Comparison of ENCODE assay signal across 14 cellular contexts in genomic region chr10:46094197-46094500, GRCh38. TPM values are rescaled to one million over a fixed set of nuclear protein-coding genes. Genes with fewer than 3 reads are reported as not detected.
"Had no signal": no experiment of that assay in that cellular context is flagged by ENCODE, and none has a peak within 500 bp of the region (broad histone marks: within the 10 kb centered on the region; RNA-seq: fewer than 3 reads in every experiment).

No MANE protein-coding gene starts in this region.

- H3K4me3 Mint-ChIP-seq: activated naive CD8-positive, alpha-beta T cell; activated T-helper 17 cell treated with anti-CD3 and anti-CD28 coated beads, Interleukin-2, amount 50 U/mL, for 72 hours; neural crest cell had no signal

- H3K36me3 ChIP-seq: breast epithelium, pancreas, tibial artery had no signal

- H3K27ac Mint-ChIP-seq: activated naive CD8-positive, alpha-beta T cell; activated T-helper 17 cell treated with anti-CD3 and anti-CD28 coated beads, Interleukin-2, amount 50 U/mL, for 72 hours had no signal

- ATAC-seq: left colon, pancreas had no signal

- H3K27ac ChIP-seq: breast epithelium, pancreas, tibial artery had no signal

- H3K27me3 ChIP-seq: breast epithelium, pancreas had no signal

- H3K4me3 ChIP-seq: breast epithelium, pancreas, tibial artery had no signal

- H3K9me3 Mint-ChIP-seq: activated T-helper 17 cell treated with anti-CD3 and anti-CD28 coated beads, Interleukin-2, amount 50 U/mL, for 72 hours; neural crest cell had no signal

- H3K9me3 ChIP-seq: breast epithelium, pancreas, tibial artery had no signal

- DNase-seq: anterior cingulate cortex, foreskin melanocyte, head of caudate nucleus, left colon, pancreas, T1000, tibial artery had no signal

- H3K27me3 Mint-ChIP-seq: activated naive CD8-positive, alpha-beta T cell; activated T-helper 17 cell treated with anti-CD3 and anti-CD28 coated beads, Interleukin-2, amount 50 U/mL, for 72 hours had no signal

- H3K4me1 ChIP-seq: breast epithelium, pancreas, tibial artery had no signal

- H3K36me3 Mint-ChIP-seq: activated naive CD8-positive, alpha-beta T cell had no signal

RNA-seq across cellular contexts. Expression of gene MSMB, which starts 48.1 kb away (rescaled TPM):
- total RNA-seq: activated T-helper 17 cell treated with anti-CD3 and anti-CD28 coated beads, Interleukin-2, amount 50 U/mL, for 72 hours; left colon; lung microvascular endothelial cell; neural crest cell; pancreas; renal cortical epithelial cell; skeletal muscle tissue had no signal
